ENCODE assay signal across 23 cellular contexts in genomic region chr3:141108002-141108401, GRCh38. TPM values are rescaled to one million over a fixed set of nuclear protein-coding genes. Genes with fewer than 3 reads are reported as not detected.
"Had no signal": no experiment of that assay in that cellular context is flagged by ENCODE, and none has a peak within 500 bp of the region (broad histone marks: within the 10 kb centered on the region; RNA-seq: fewer than 3 reads in every experiment).

No MANE protein-coding gene starts in this region.

- H3K27ac ChIP-seq: right lobe of liver, testis, upper lobe of right lung had no signal

- H3K4me1 ChIP-seq: right lobe of liver, upper lobe of right lung had no signal

- ATAC-seq: activated CD8-positive, alpha-beta T cell treated with anti-CD3 and anti-CD28 coated beads for 36 hours; activated T-cell treated with anti-CD3 and anti-CD28 coated beads, Interleukin-2, amount 50 U/mL, for 4 hours; esophagus mucosa; right lobe of liver; stimulated activated naive CD8-positive, alpha-beta T cell treated with anti-CD3 and anti-CD28 coated beads, Interleukin-15, amount 100 ng/mL, for 72 hours; upper lobe of right lung had no signal

- H3K4me3 ChIP-seq: gastrocnemius medialis, heart right ventricle, lung, right lobe of liver, smooth muscle cell, testis, upper lobe of right lung had no signal

- H3K36me3 ChIP-seq: gastrocnemius medialis, heart right ventricle, right lobe of liver, upper lobe of right lung had no signal

- H3K4me2 ChIP-seq: smooth muscle cell had no signal

- H3K27me3 ChIP-seq: gastrocnemius medialis, heart right ventricle, right lobe of liver, testis, upper lobe of right lung had no signal

- H3K9me3 ChIP-seq: gastrocnemius medialis, right lobe of liver, testis, upper lobe of right lung had no signal

- DNase-seq: activated CD4-positive, alpha-beta T cell treated with anti-CD3 and anti-CD28 coated beads, Interleukin-2, amount 10 ng/mL, durations not matched to agents 24 days and 14 days; activated CD4-positive, CD25-positive, alpha-beta regulatory T cell; activated CD8-positive, alpha-beta T cell treated with anti-CD3 and anti-CD28 coated beads for 36 hours; activated naive CD4-positive, alpha-beta T cell treated with anti-CD3 and anti-CD28 coated beads, Interleukin-2, amount 50 U/mL, for 16 hours; activated T-cell treated with anti-CD3 and anti-CD28 coated beads, Interleukin-2, amount 50 U/mL, for 4 hours; aorta; cerebellar nuclear complex; cortex of kidney; gastrocnemius medialis; heart right ventricle; left cardiac atrium; occipital lobe; posterior cingulate gyrus; right lobe of liver; stimulated activated CD4-positive, alpha-beta T cell treated with anti-CD3 and anti-CD28 coated beads, Interleukin-4, amount 100 ng/mL, for 1 hour; stimulated activated naive CD8-positive, alpha-beta T cell treated with anti-CD3 and anti-CD28 coated beads, Interleukin-15, amount 100 ng/mL, for 72 hours; T1000; testis; upper lobe of right lung had no signal

RNA-seq across cellular contexts. Expression of gene SPSB4, which starts 56.9 kb away (rescaled TPM):
- total RNA-seq: activated CD4-positive, alpha-beta T cell treated with anti-CD3 and anti-CD28 coated beads, Interleukin-2, amount 10 ng/mL, durations not matched to agents 24 days and 14 days; activated CD8-positive, alpha-beta T cell treated with anti-CD3 and anti-CD28 coated beads for 36 hours; activated T-cell treated with anti-CD3 and anti-CD28 coated beads, Interleukin-2, amount 50 U/mL, for 4 hours; esophagus mucosa; T-helper 1 cell treated with Interleukin-12 subunit alpha and Interleukin-12 subunit beta and Interleukin-4 antibody, amounts not matched to agents 30 ng/mL and 1 ng/mL, for 36 hours had no signal
